Comparison of ENCODE assay signal across 9 cellular contexts in the genomic region with DNA sequence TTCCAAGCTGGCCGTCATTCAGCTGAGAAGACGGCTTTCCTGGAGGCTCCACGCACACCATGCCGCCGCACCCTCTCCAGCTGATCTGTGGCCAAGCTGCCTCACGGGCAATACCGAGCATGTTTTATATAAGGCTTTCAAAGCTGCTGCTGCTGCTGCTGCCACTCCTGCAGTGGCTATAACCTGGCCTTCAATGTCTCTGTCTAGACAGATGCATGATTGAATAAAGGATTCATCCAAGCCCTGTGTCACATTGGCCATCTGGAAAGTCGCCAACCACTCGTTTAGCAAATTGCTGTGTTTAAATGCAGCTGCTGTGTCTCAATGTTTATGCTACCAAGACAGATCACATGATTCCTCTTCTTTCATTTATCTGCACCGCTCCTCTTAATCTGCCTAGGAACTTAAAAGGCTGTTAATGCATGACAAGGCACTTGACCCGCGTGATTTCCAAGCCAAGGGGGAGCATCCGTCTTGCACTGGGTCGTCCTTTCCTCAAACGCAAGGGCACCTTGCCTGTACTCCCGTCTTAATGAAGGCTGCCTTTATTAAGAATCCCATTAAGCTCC.
DNase-seq lines count a peak whose midpoint lies in the region; ATAC-seq and TF ChIP-seq lines count a peak whose summit lies in the region.
"Had no signal": no experiment of that assay in that cellular context is flagged by ENCODE, and none has a peak within 500 bp of the region (broad histone marks: within the 10 kb centered on the region; RNA-seq: fewer than 3 reads in every experiment).

No MANE protein-coding gene starts in this region.

- no peaks in the 10 kb centered on the region for H3K36me3 ChIP-seq in transverse colon

- no peak for ATAC-seq in effector memory CD8-positive, alpha-beta T cell (replicated peaks)
- no peak for ATAC-seq in GM18861 (IDR thresholded peaks at IDR 0.05; ENCODE audit: unreplicated experiment)
- ATAC-seq: body of pancreas, psoas muscle had no signal

- peak overlapping the region; percentile 80 to 84 (median 80) for H3K27ac ChIP-seq in transverse colon
- H3K27ac ChIP-seq: body of pancreas, psoas muscle had no signal

- H3K4me1 Mint-ChIP-seq in effector memory CD8-positive, alpha-beta T cell (ENCODE audit: low read depth in 2 of 2) = peaks cover 16 to 23% of the 10 kb centered on the region in 2 donors

- peak; percentile 24 for TF ChIP-seq POLR2A in transverse colon (IDR thresholded peaks at IDR 0.05)

- DNase-seq in NCI-H146 treated with DMSO at 0.1 percent for 48 hours (lab: John Stamatoyannopoulos, UW; ENCODE audit: unreplicated experiment) = peak; percentile 49
- DNase-seq in SK-N-DZ (ENCODE audit: low spot score) = peak; percentile 97
- peak; percentile 26 to 27 for DNase-seq in hippocampal formation (lab: John Stamatoyannopoulos, UW)
- peak; percentile 50 for DNase-seq in transverse colon
- no peak for DNase-seq in ureter (ENCODE audit: low spot score)
- no peak for DNase-seq in effector memory CD8-positive, alpha-beta T cell

- in situ Hi-C loops in transverse colon (cut with MboI; ENCODE audit: low pct_ligation_motif_present in 1 of 4, low pct_unique_long_range_greater_than_20kb in 1 of 4, low sequenced_read_pairs in 3 of 4) = loop anchor here in 3 of 4 donors (25.0 kb wide), 2 partner anchors 209 to 909 kb away; no protein-coding TSS in a partner anchor

- TF ChIP-seq CTCF in transverse colon (IDR thresholded peaks at IDR 0.05) = no peak

- H3K27me3 ChIP-seq in transverse colon = no peaks in the 10 kb centered on the region
- H3K27me3 ChIP-seq: body of pancreas had no signal

- H3K9me3 ChIP-seq in transverse colon = no peaks in the 10 kb centered on the region
- H3K9me3 ChIP-seq: body of pancreas, psoas muscle had no signal

- WGBS in transverse colon (ENCODE audit: low coverage in 1 of 2), 2 donors = 0 to 43% methylated on average over 4 to 16 of the region's 16 CpGs

- intact Hi-C loops in transverse colon (cut with DNase I; ENCODE audit: low total_unique reads) = no loop called here

- H3K4me1 ChIP-seq in transverse colon = peaks cover 12 to 36% (median 30%) of the 10 kb centered on the region in 4 donors

- TF ChIP-seq EP300 in transverse colon (IDR thresholded peaks at IDR 0.05; ENCODE audit: low read depth) = no peak

- no peak overlapping the region for H3K4me3 Mint-ChIP-seq in effector memory CD8-positive, alpha-beta T cell

- H3K36me3 Mint-ChIP-seq in effector memory CD8-positive, alpha-beta T cell (ENCODE audit: insufficient read depth) = peaks cover 2% of the 10 kb centered on the region

- no peak overlapping the region for H3K4me3 ChIP-seq in transverse colon
- H3K4me3 ChIP-seq: body of pancreas, psoas muscle had no signal

- H3K27ac Mint-ChIP-seq in effector memory CD8-positive, alpha-beta T cell = no peak overlapping the region

- peaks cover 14 to 41% of the 10 kb centered on the region in 2 donors for H3K27me3 Mint-ChIP-seq in effector memory CD8-positive, alpha-beta T cell

- no peaks in the 10 kb centered on the region for H3K9me3 Mint-ChIP-seq in effector memory CD8-positive, alpha-beta T cell

Comparison
In these comparisons a context has a peak if more than half of its experiments do, and no peak if none do; other contexts are left out.
1. DNase-seq: peak in NCI-H146 treated with DMSO at 0.1 percent for 48 hours (single experiment), SK-N-DZ (single experiment), hippocampal formation (2 of 2) and transverse colon (single experiment); none in ureter (single experiment) and effector memory CD8-positive, alpha-beta T cell (0 of 3).